In the genomic region with DNA sequence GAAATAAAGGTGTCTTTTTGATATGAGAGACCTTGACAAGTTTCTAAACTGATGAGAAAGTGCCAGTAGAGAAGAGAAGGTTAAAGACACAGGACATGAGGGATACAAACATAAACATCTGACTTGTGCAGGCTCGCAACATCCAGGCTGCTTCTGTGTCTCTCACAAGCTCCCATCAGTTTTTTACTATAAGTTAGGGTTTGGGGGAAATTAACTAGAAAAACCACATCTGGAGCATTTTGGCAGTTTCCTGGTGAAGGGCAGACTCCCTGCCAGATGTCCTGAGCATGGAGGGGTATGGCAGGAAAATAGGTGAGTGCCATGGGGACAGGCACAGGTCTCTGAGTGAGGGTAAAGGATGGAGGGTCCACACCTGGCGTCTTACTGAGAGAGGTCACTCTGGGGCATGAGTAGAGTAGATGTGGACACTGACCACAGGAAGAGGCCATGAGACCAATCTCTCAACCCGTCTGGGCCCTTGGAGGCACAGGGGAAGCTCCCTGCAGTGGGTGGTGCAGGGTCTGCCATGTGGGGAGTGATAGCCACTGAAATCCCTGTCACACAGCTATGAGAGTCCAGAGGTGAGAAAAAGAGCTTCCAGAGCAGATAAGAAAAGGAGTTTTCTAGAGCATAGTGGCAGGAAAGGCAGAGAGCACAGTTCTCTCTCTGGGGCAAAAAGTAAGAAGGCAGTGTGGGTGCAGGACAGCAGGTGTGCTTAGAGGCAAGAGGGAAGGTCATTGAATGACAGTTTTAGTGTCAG, we compare ENCODE assay signal across 22 cellular contexts.
"Had no signal": no experiment of that assay in that cellular context is flagged by ENCODE, and none has a peak within 500 bp of the region (broad histone marks: within the 10 kb centered on the region; RNA-seq: fewer than 3 reads in every experiment).

No MANE protein-coding gene starts in this region.

- H3K36me3 Mint-ChIP-seq: stimulated activated naive B cell treated with anti-CD40 and anti-IgM and Interleukin-4, amounts not matched to agents 10 μg/mL and 1 μg/mL and 100 μg/mL, for 72 hours had no signal

- FAIRE-seq: keratinocyte had no signal

- H3K9me3 ChIP-seq: ovary, right lobe of liver, testis, thyroid gland, upper lobe of left lung had no signal

- H3K27me3 ChIP-seq: ovary, right atrium auricular region, right lobe of liver, stomach, testis, thyroid gland, transverse colon, upper lobe of left lung, vagina had no signal

- H3K36me3 ChIP-seq: left ventricle myocardium inferior, ovary, right atrium auricular region, right lobe of liver, stomach, thyroid gland, transverse colon, upper lobe of left lung, vagina had no signal

- H3K4me1 ChIP-seq: left ventricle myocardium inferior, right atrium auricular region, right lobe of liver, stomach, testis, thyroid gland, transverse colon, upper lobe of left lung, vagina had no signal

- H3K4me3 ChIP-seq: left ventricle myocardium inferior, lung, ovary, right atrium auricular region, right lobe of liver, smooth muscle cell, stomach, testis, thyroid gland, transverse colon, upper lobe of left lung, vagina had no signal

- H3K4me1 Mint-ChIP-seq: naive thymus-derived CD8-positive, alpha-beta T cell had no signal

- ATAC-seq: left colon; naive thymus-derived CD8-positive, alpha-beta T cell; right lobe of liver; stimulated activated naive B cell treated with anti-CD40 and anti-IgM and Interleukin-4, amounts not matched to agents 10 μg/mL and 1 μg/mL and 100 μg/mL, for 72 hours; stimulated activated naive CD8-positive, alpha-beta T cell treated with anti-CD3 and anti-CD28 coated beads, Interleukin-15, Interleukin-2, amounts not matched to agents 100 U/mL and 50 U/mL, for 24 hours had no signal

- DNase-seq: hippocampal formation; left colon; left ventricle myocardium inferior; midbrain; naive thymus-derived CD8-positive, alpha-beta T cell; ovary; right lobe of liver; stimulated activated CD4-positive, alpha-beta T cell treated with anti-CD3 and anti-CD28 coated beads, Interleukin-1b, Interleukin-23, amount 100 ng/mL, for 48 hours; stimulated activated CD4-positive, alpha-beta T cell treated with anti-CD3 and anti-CD28 coated beads, Interleukin-2, amount 100 ng/mL, for 48 hours; stimulated activated naive B cell treated with anti-CD40 and anti-IgM and Interleukin-4, amounts not matched to agents 10 μg/mL and 1 μg/mL and 100 μg/mL, for 72 hours; stimulated activated naive CD8-positive, alpha-beta T cell treated with anti-CD3 and anti-CD28 coated beads, Interleukin-15, Interleukin-2, amounts not matched to agents 100 U/mL and 50 U/mL, for 24 hours; stomach; testis; thyroid gland; transverse colon; upper lobe of left lung had no signal

- H3K27ac Mint-ChIP-seq: progenitor cell of endocrine pancreas; stimulated activated naive B cell treated with anti-CD40 and anti-IgM and Interleukin-4, amounts not matched to agents 10 μg/mL and 1 μg/mL and 100 μg/mL, for 72 hours had no signal

- H3K4me2 ChIP-seq: smooth muscle cell had no signal

- H3K4me3 Mint-ChIP-seq: naive thymus-derived CD8-positive, alpha-beta T cell; stimulated activated naive B cell treated with anti-CD40 and anti-IgM and Interleukin-4, amounts not matched to agents 10 μg/mL and 1 μg/mL and 100 μg/mL, for 72 hours had no signal

- H3K27ac ChIP-seq: left ventricle myocardium inferior, ovary, right atrium auricular region, right lobe of liver, stomach, testis, thyroid gland, transverse colon, upper lobe of left lung, vagina had no signal
